Comparison of ENCODE assay signal across 1 cellular context in genomic region chr16:17831330-17831729, GRCh38.
TF ChIP-seq lines count a peak whose summit lies in the region.

No MANE protein-coding gene starts in this region.

TF ChIP-seq in GM23338, 12 proteins besides CTCF, POLR2A, EP300 and RAD21 (continued from another document):
- no peak for TF ChIP-seq ZNF462 (CRISPR knock-in tag; IDR thresholded peaks at IDR 0.05)
